ENCODE assay signal across 3 cellular contexts in the genomic region with DNA sequence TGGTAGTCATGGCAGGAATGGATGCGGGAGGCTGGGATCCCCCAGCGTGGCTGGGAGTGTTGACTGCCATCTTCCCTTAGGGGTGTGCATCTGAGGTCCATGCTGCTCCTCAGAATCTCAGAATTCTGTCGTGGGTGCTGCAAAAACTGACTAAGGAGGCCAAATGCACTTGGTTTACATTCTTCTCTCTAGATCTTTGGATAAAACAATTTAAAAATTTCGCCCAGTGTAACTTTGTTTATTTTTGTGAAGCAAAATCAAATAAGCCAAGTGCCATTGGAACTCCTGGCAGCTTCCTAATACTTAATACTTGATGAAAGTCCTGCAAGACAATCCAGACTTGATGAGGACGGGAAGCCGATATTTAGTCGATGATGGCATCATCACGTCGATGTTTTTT.
TF ChIP-seq lines count a peak whose summit lies in the region.

No MANE protein-coding gene starts in this region.

TF ChIP-seq in GM23338, 12 proteins besides CTCF, POLR2A, EP300 and RAD21:
- no peak for TF ChIP-seq EZH2 (IDR thresholded peaks at IDR 0.05; ENCODE audit: low read depth, unreplicated experiment)
- no peak for TF ChIP-seq STAT1 (IDR thresholded peaks at IDR 0.05; ENCODE audit: unreplicated experiment)
- no peak for TF ChIP-seq POLR2AphosphoS5 (IDR thresholded peaks at IDR 0.05; ENCODE audit: low read depth)
- TF ChIP-seq ZNF331 (CRISPR knock-in tag; IDR thresholded peaks at IDR 0.05; ENCODE audit: low read depth): no peak
- TF ChIP-seq, protein P1, sequence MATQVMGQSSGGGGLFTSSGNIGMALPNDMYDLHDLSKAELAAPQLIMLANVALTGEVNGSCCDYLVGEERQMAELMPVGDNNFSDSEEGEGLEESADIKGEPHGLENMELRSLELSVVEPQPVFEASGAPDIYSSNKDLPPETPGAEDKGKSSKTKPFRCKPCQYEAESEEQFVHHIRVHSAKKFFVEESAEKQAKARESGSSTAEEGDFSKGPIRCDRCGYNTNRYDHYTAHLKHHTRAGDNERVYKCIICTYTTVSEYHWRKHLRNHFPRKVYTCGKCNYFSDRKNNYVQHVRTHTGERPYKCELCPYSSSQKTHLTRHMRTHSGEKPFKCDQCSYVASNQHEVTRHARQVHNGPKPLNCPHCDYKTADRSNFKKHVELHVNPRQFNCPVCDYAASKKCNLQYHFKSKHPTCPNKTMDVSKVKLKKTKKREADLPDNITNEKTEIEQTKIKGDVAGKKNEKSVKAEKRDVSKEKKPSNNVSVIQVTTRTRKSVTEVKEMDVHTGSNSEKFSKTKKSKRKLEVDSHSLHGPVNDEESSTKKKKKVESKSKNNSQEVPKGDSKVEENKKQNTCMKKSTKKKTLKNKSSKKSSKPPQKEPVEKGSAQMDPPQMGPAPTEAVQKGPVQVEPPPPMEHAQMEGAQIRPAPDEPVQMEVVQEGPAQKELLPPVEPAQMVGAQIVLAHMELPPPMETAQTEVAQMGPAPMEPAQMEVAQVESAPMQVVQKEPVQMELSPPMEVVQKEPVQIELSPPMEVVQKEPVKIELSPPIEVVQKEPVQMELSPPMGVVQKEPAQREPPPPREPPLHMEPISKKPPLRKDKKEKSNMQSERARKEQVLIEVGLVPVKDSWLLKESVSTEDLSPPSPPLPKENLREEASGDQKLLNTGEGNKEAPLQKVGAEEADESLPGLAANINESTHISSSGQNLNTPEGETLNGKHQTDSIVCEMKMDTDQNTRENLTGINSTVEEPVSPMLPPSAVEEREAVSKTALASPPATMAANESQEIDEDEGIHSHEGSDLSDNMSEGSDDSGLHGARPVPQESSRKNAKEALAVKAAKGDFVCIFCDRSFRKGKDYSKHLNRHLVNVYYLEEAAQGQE (IDR thresholded peaks at IDR 0.05; ENCODE audit: unreplicated experiment): no peak
- TF ChIP-seq, protein P2, sequence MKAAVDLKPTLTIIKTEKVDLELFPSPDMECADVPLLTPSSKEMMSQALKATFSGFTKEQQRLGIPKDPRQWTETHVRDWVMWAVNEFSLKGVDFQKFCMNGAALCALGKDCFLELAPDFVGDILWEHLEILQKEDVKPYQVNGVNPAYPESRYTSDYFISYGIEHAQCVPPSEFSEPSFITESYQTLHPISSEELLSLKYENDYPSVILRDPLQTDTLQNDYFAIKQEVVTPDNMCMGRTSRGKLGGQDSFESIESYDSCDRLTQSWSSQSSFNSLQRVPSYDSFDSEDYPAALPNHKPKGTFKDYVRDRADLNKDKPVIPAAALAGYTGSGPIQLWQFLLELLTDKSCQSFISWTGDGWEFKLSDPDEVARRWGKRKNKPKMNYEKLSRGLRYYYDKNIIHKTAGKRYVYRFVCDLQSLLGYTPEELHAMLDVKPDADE (IDR thresholded peaks at IDR 0.05): no peak
- TF ChIP-seq JUNB (IDR thresholded peaks at IDR 0.05; ENCODE audit: unreplicated experiment): no peak
- no peak for TF ChIP-seq ZNF114 (CRISPR knock-in tag; IDR thresholded peaks at IDR 0.05)

TF ChIP-seq in IMR-90, 13 proteins besides CTCF, POLR2A, EP300 and RAD21:
- no peak for TF ChIP-seq MXI1 (IDR thresholded peaks at IDR 0.05; ENCODE audit: borderline replicate concordance, low read depth, low read length)
- TF ChIP-seq, protein P3, sequence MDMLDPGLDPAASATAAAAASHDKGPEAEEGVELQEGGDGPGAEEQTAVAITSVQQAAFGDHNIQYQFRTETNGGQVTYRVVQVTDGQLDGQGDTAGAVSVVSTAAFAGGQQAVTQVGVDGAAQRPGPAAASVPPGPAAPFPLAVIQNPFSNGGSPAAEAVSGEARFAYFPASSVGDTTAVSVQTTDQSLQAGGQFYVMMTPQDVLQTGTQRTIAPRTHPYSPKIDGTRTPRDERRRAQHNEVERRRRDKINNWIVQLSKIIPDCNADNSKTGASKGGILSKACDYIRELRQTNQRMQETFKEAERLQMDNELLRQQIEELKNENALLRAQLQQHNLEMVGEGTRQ (IDR thresholded peaks at IDR 0.05; ENCODE audit: low read depth, low read length): no peak
- no peak for TF ChIP-seq RCOR1 (IDR thresholded peaks at IDR 0.05; ENCODE audit: insufficient replicate concordance, low read length)
- TF ChIP-seq CHD1 (IDR thresholded peaks at IDR 0.05; ENCODE audit: low read depth, low read length): no peak
- no peak for TF ChIP-seq FOS (IDR thresholded peaks at IDR 0.05; ENCODE audit: low read depth, low read length)
- TF ChIP-seq NFE2L2 (IDR thresholded peaks at IDR 0.05; ENCODE audit: low read depth, low read length): no peak
- no peak for TF ChIP-seq BHLHE40 (IDR thresholded peaks at IDR 0.05; ENCODE audit: low read depth, low read length)
- TF ChIP-seq CEBPB (IDR thresholded peaks at IDR 0.05; ENCODE audit: low read depth, low read length): no peak
- TF ChIP-seq RFX5 (IDR thresholded peaks at IDR 0.05; ENCODE audit: low read depth, low read length): no peak
- TF ChIP-seq MAZ (IDR thresholded peaks at IDR 0.05; ENCODE audit: borderline replicate concordance, low read depth, low read length): no peak
- no peak for TF ChIP-seq SMC3 (IDR thresholded peaks at IDR 0.05; ENCODE audit: low read depth, low read length)
- TF ChIP-seq, protein P4, sequence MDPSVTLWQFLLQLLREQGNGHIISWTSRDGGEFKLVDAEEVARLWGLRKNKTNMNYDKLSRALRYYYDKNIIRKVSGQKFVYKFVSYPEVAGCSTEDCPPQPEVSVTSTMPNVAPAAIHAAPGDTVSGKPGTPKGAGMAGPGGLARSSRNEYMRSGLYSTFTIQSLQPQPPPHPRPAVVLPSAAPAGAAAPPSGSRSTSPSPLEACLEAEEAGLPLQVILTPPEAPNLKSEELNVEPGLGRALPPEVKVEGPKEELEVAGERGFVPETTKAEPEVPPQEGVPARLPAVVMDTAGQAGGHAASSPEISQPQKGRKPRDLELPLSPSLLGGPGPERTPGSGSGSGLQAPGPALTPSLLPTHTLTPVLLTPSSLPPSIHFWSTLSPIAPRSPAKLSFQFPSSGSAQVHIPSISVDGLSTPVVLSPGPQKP (IDR thresholded peaks at IDR 0.05; ENCODE audit: borderline replicate concordance, low read depth, low read length): no peak
- no peak for TF ChIP-seq MAFK (IDR thresholded peaks at IDR 0.05; ENCODE audit: low read depth, low read length)

TF ChIP-seq in H1, 55 proteins besides CTCF, POLR2A, EP300 and RAD21:
- TF ChIP-seq KDM4A (IDR thresholded peaks at IDR 0.05; ENCODE audit: low read depth, low read length, severe bottlenecking): no peak
- no peak for TF ChIP-seq POLR2AphosphoS5 (IDR thresholded peaks at IDR 0.05; ENCODE audit: low read depth, low read length)
- no peak for TF ChIP-seq CTBP2 (IDR thresholded peaks at IDR 0.05; ENCODE audit: borderline replicate concordance, insufficient read depth, insufficient read length, low read length)
- TF ChIP-seq, protein P5, sequence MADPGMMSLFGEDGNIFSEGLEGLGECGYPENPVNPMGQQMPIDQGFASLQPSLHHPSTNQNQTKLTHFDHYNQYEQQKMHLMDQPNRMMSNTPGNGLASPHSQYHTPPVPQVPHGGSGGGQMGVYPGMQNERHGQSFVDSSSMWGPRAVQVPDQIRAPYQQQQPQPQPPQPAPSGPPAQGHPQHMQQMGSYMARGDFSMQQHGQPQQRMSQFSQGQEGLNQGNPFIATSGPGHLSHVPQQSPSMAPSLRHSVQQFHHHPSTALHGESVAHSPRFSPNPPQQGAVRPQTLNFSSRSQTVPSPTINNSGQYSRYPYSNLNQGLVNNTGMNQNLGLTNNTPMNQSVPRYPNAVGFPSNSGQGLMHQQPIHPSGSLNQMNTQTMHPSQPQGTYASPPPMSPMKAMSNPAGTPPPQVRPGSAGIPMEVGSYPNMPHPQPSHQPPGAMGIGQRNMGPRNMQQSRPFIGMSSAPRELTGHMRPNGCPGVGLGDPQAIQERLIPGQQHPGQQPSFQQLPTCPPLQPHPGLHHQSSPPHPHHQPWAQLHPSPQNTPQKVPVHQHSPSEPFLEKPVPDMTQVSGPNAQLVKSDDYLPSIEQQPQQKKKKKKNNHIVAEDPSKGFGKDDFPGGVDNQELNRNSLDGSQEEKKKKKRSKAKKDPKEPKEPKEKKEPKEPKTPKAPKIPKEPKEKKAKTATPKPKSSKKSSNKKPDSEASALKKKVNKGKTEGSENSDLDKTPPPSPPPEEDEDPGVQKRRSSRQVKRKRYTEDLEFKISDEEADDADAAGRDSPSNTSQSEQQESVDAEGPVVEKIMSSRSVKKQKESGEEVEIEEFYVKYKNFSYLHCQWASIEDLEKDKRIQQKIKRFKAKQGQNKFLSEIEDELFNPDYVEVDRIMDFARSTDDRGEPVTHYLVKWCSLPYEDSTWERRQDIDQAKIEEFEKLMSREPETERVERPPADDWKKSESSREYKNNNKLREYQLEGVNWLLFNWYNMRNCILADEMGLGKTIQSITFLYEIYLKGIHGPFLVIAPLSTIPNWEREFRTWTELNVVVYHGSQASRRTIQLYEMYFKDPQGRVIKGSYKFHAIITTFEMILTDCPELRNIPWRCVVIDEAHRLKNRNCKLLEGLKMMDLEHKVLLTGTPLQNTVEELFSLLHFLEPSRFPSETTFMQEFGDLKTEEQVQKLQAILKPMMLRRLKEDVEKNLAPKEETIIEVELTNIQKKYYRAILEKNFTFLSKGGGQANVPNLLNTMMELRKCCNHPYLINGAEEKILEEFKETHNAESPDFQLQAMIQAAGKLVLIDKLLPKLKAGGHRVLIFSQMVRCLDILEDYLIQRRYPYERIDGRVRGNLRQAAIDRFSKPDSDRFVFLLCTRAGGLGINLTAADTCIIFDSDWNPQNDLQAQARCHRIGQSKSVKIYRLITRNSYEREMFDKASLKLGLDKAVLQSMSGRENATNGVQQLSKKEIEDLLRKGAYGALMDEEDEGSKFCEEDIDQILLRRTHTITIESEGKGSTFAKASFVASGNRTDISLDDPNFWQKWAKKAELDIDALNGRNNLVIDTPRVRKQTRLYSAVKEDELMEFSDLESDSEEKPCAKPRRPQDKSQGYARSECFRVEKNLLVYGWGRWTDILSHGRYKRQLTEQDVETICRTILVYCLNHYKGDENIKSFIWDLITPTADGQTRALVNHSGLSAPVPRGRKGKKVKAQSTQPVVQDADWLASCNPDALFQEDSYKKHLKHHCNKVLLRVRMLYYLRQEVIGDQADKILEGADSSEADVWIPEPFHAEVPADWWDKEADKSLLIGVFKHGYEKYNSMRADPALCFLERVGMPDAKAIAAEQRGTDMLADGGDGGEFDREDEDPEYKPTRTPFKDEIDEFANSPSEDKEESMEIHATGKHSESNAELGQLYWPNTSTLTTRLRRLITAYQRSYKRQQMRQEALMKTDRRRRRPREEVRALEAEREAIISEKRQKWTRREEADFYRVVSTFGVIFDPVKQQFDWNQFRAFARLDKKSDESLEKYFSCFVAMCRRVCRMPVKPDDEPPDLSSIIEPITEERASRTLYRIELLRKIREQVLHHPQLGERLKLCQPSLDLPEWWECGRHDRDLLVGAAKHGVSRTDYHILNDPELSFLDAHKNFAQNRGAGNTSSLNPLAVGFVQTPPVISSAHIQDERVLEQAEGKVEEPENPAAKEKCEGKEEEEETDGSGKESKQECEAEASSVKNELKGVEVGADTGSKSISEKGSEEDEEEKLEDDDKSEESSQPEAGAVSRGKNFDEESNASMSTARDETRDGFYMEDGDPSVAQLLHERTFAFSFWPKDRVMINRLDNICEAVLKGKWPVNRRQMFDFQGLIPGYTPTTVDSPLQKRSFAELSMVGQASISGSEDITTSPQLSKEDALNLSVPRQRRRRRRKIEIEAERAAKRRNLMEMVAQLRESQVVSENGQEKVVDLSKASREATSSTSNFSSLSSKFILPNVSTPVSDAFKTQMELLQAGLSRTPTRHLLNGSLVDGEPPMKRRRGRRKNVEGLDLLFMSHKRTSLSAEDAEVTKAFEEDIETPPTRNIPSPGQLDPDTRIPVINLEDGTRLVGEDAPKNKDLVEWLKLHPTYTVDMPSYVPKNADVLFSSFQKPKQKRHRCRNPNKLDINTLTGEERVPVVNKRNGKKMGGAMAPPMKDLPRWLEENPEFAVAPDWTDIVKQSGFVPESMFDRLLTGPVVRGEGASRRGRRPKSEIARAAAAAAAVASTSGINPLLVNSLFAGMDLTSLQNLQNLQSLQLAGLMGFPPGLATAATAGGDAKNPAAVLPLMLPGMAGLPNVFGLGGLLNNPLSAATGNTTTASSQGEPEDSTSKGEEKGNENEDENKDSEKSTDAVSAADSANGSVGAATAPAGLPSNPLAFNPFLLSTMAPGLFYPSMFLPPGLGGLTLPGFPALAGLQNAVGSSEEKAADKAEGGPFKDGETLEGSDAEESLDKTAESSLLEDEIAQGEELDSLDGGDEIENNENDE (IDR thresholded peaks at IDR 0.05; ENCODE audit: insufficient replicate concordance, low read length): no peak
- TF ChIP-seq EZH2 (IDR thresholded peaks at IDR 0.05; ENCODE audit: low read depth, low read length, severe bottlenecking): no peak
- no peak for TF ChIP-seq TAF1 (IDR thresholded peaks at IDR 0.05; ENCODE audit: low read depth, low read length)
- no peak for TF ChIP-seq CREB1 (IDR thresholded peaks at IDR 0.05)
- no peak for TF ChIP-seq CHD2 (IDR thresholded peaks at IDR 0.05; ENCODE audit: low read length)
- no peak for TF ChIP-seq SUZ12 (IDR thresholded peaks at IDR 0.05; ENCODE audit: low read length)
- TF ChIP-seq KDM5A (IDR thresholded peaks at IDR 0.05; ENCODE audit: low read length): no peak
- no peak for TF ChIP-seq HDAC6 (IDR thresholded peaks at IDR 0.05; ENCODE audit: low read depth, low read length)
- TF ChIP-seq RBBP5 (IDR thresholded peaks at IDR 0.05; ENCODE audit: borderline replicate concordance, low read depth, low read length): no peak
